Comparison of ENCODE assay signal across 9 cellular contexts in the genomic region with DNA sequence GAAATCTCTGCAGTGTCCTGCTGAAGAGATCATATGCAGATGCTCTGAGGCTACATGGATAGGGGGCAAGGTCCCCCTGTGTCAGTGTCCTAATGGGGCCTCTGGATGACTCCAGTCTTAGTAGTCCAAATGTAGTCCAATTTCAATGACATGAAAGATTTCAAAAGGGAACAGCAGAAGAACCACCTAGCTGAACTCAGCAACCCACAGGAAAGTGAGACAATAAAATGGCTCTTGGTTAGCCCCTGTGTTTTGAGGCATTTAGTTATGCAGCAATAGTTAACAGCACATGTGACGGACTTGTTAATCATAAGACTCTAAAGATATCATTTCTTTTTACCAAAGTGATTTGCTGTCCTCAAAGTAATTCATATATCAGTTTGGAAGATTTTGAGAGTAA. TPM values are rescaled to one million over a fixed set of nuclear protein-coding genes. Genes with fewer than 3 reads are reported as not detected.
"Had no signal": no experiment of that assay in that cellular context is flagged by ENCODE, and none has a peak within 500 bp of the region (broad histone marks: within the 10 kb centered on the region; RNA-seq: fewer than 3 reads in every experiment).

No MANE protein-coding gene starts in this region.

- FAIRE-seq: G401.6, GM12878, GM12891, GM12892, GM18507, GM19239 had no signal

- ATAC-seq: GM12878 had no signal

- DNase-seq: GDM1, GF-D8 had no signal

- H3K4me3 ChIP-seq: GM12878 had no signal

RNA-seq across cellular contexts. Expression of a gene that starts 22.7 kb away (rescaled TPM):
- total RNA-seq: G401 had no signal
